In the genomic region with DNA sequence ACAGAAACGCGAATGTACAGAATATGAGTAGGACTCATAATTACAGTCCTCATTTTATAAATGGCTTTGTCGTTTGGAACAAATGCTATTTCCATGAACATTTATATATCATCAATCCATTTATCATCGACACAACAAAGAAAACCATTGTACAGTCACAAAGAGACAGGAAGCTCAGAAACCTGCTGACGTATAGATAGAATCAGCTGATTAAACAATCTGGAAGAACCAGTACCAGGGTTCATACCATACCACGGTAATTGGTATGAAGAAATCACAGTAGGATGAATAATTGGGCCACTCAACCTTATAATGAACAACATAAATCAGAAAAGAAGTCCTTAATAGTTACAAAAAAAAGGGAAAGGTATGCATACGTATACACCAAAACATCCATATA, we compare ENCODE assay signal across 1 cellular context.
TF ChIP-seq lines count a peak whose summit lies in the region.

No MANE protein-coding gene starts in this region.

TF ChIP-seq in endothelial cell of umbilical vein, 7 proteins besides CTCF, POLR2A, EP300 and RAD21:
- no peak for TF ChIP-seq GATA2 (IDR thresholded peaks at IDR 0.05; ENCODE audit: insufficient read depth, insufficient read length, low read depth, low read length)
- TF ChIP-seq, protein P1, sequence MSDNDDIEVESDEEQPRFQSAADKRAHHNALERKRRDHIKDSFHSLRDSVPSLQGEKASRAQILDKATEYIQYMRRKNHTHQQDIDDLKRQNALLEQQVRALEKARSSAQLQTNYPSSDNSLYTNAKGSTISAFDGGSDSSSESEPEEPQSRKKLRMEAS (IDR thresholded peaks at IDR 0.05; ENCODE audit: insufficient read depth, insufficient read length), result no peak
- no peak for TF ChIP-seq MYC (IDR thresholded peaks at IDR 0.05; ENCODE audit: low read depth, low read length)
- no peak for TF ChIP-seq JUN (IDR thresholded peaks at IDR 0.05; ENCODE audit: borderline replicate concordance, insufficient read depth, insufficient read length, low read depth)
- TF ChIP-seq EZH2 (IDR thresholded peaks at IDR 0.05; ENCODE audit: borderline replicate concordance, low read depth, low read length, severe bottlenecking), result no peak
- TF ChIP-seq POLR2AphosphoS5 (IDR thresholded peaks at IDR 0.05; ENCODE audit: insufficient read depth, low read depth, low read length), result no peak
- no peak for TF ChIP-seq FOS (IDR thresholded peaks at IDR 0.05; ENCODE audit: borderline replicate concordance, insufficient read depth, low read length)
